ENCODE assay signal across 29 cellular contexts in the genomic region with DNA sequence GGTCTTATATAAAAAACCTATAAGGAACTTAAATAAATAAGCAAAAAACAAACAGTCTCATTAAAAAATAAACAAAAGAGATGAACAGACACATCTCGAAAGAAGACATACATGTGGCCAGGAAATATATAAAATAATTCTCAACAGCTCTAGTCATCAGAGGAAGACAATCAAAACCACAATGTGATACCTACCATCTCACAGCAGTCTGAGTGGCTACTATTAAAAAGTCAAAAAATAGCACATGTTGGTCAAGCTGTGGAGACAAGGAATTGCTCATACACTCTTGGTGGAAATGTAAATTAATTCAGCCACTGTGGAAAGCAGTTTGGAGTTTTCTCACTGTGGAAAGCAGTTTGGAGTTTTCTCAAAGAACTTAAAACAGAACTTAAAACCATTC.
"Had no signal": no experiment of that assay in that cellular context is flagged by ENCODE, and none has a peak within 500 bp of the region (broad histone marks: within the 10 kb centered on the region; RNA-seq: fewer than 3 reads in every experiment).

No MANE protein-coding gene starts in this region.

- H3K36me3 ChIP-seq: neural progenitor cell, ovary, right lobe of liver, sigmoid colon, spleen, stomach, thoracic aorta, thyroid gland, tibial nerve, upper lobe of left lung, vagina had no signal

- H3K4me1 ChIP-seq: neural progenitor cell, parathyroid adenoma, psoas muscle, right lobe of liver, spleen, thyroid gland, tibial nerve, upper lobe of left lung, vagina had no signal

- ATAC-seq: natural killer cell; psoas muscle; right cardiac atrium; right lobe of liver; stimulated activated effector memory CD8-positive, alpha-beta T cell treated with anti-CD3 and anti-CD28 coated beads, Interleukin-12 subunit alpha, Interleukin-12 subunit beta, amount 100 ng/mL, for 72 hours; stimulated activated naive B cell treated with anti-CD40 and anti-IgM and Interleukin-4, amounts not matched to agents 10 μg/mL and 1 μg/mL and 100 μg/mL, for 72 hours had no signal

- H3K27me3 Mint-ChIP-seq: progenitor cell of endocrine pancreas; stimulated activated naive B cell treated with anti-CD40 and anti-IgM and Interleukin-4, amounts not matched to agents 10 μg/mL and 1 μg/mL and 100 μg/mL, for 72 hours; stimulated activated naive CD8-positive, alpha-beta T cell treated with anti-CD3 and anti-CD28 coated beads, Interleukin-15, Interleukin-2, amounts not matched to agents 100 ng/mL and 50 ng/mL, for 24 hours had no signal

- H3K4me3 Mint-ChIP-seq: natural killer cell; nephron; neural progenitor cell; stimulated activated effector memory CD8-positive, alpha-beta T cell treated with anti-CD3 and anti-CD28 coated beads, Interleukin-12 subunit alpha, Interleukin-12 subunit beta, amount 100 ng/mL, for 72 hours; stimulated activated naive B cell treated with anti-CD40 and anti-IgM and Interleukin-4, amounts not matched to agents 10 μg/mL and 1 μg/mL and 100 μg/mL, for 72 hours; stimulated activated naive CD8-positive, alpha-beta T cell treated with anti-CD3 and anti-CD28 coated beads, Interleukin-15, Interleukin-2, amounts not matched to agents 100 ng/mL and 50 ng/mL, for 24 hours had no signal

- H3K36me3 Mint-ChIP-seq: natural killer cell; neural progenitor cell; stimulated activated effector memory CD8-positive, alpha-beta T cell treated with anti-CD3 and anti-CD28 coated beads, Interleukin-12 subunit alpha, Interleukin-12 subunit beta, amount 100 ng/mL, for 72 hours; stimulated activated naive B cell treated with anti-CD40 and anti-IgM and Interleukin-4, amounts not matched to agents 10 μg/mL and 1 μg/mL and 100 μg/mL, for 72 hours had no signal

- DNase-seq: natural killer cell; occipital lobe; ovary; posterior cingulate gyrus; psoas muscle; right cardiac atrium; right lobe of liver; sigmoid colon; spleen; stimulated activated CD4-positive, alpha-beta T cell treated with anti-CD3 and anti-CD28 coated beads, Interleukin-12 subunit alpha, Interleukin-12 subunit beta, amount 100 ng/mL, for 4 hours; stimulated activated CD4-positive, alpha-beta T cell treated with anti-CD3 and anti-CD28 coated beads, Interleukin-1b, Interleukin-23, amount 100 ng/mL, for 48 hours; stimulated activated CD4-positive, alpha-beta T cell treated with anti-CD3 and anti-CD28 coated beads, Interleukin-4, amount 100 ng/mL, for 1 hour; stimulated activated naive B cell treated with anti-CD40 and anti-IgM and Interleukin-4, amounts not matched to agents 10 μg/mL and 1 μg/mL and 100 μg/mL, for 72 hours; stimulated activated naive CD4-positive, alpha-beta T cell treated with Interleukin-2 at 50 U/mL for 16 hours; stomach; thyroid gland; trophoblast cell; upper lobe of left lung had no signal

- H3K4me2 ChIP-seq: neural progenitor cell, smooth muscle cell had no signal

- H3K79me2 ChIP-seq: parathyroid adenoma had no signal

- H3K27me3 ChIP-seq: neural progenitor cell, ovary, right lobe of liver, sigmoid colon, spleen, stomach, thyroid gland, tibial nerve, upper lobe of left lung, vagina had no signal

- H3K4me1 Mint-ChIP-seq: natural killer cell; neural progenitor cell; stimulated activated effector memory CD8-positive, alpha-beta T cell treated with anti-CD3 and anti-CD28 coated beads, Interleukin-12 subunit alpha, Interleukin-12 subunit beta, amount 100 ng/mL, for 72 hours; stimulated activated naive B cell treated with anti-CD40 and anti-IgM and Interleukin-4, amounts not matched to agents 10 μg/mL and 1 μg/mL and 100 μg/mL, for 72 hours had no signal

- H3K9me3 ChIP-seq: ovary, psoas muscle, right lobe of liver, sigmoid colon, thyroid gland, vagina had no signal

- H3K4me3 ChIP-seq: neural progenitor cell, ovary, psoas muscle, right lobe of liver, sigmoid colon, skin epidermis, smooth muscle cell, spleen, stomach, thoracic aorta, thyroid gland, tibial nerve, upper lobe of left lung, vagina had no signal

- H3K27ac ChIP-seq: neural progenitor cell, ovary, parathyroid adenoma, psoas muscle, right lobe of liver, sigmoid colon, skin epidermis, spleen, stomach, thoracic aorta, thyroid gland, tibial nerve, upper lobe of left lung, vagina had no signal

- H3K9ac ChIP-seq: neural progenitor cell, parathyroid adenoma had no signal

- H2AFZ ChIP-seq: neural progenitor cell, parathyroid adenoma had no signal

- H3K27ac Mint-ChIP-seq: natural killer cell; neural progenitor cell; progenitor cell of endocrine pancreas; stimulated activated effector memory CD8-positive, alpha-beta T cell treated with anti-CD3 and anti-CD28 coated beads, Interleukin-12 subunit alpha, Interleukin-12 subunit beta, amount 100 ng/mL, for 72 hours; stimulated activated naive B cell treated with anti-CD40 and anti-IgM and Interleukin-4, amounts not matched to agents 10 μg/mL and 1 μg/mL and 100 μg/mL, for 72 hours; stimulated activated naive CD8-positive, alpha-beta T cell treated with anti-CD3 and anti-CD28 coated beads, Interleukin-15, Interleukin-2, amounts not matched to agents 100 ng/mL and 50 ng/mL, for 24 hours had no signal
